Comparison of ENCODE assay signal across 14 cellular contexts in genomic region chr7:27873006-27873295, GRCh38.
"Had no signal": no experiment of that assay in that cellular context is flagged by ENCODE, and none has a peak within 500 bp of the region (broad histone marks: within the 10 kb centered on the region; RNA-seq: fewer than 3 reads in every experiment).

No MANE protein-coding gene starts in this region.

- H3K36me3 ChIP-seq: ascending aorta, breast epithelium had no signal

- ATAC-seq: activated T-cell treated with anti-CD3 and anti-CD28 coated beads, Interleukin-2, amount 50 U/mL, for 72 hours; naive thymus-derived CD8-positive, alpha-beta T cell had no signal

- H3K4me3 ChIP-seq: ascending aorta, breast epithelium had no signal

- DNase-seq: activated CD4-positive, alpha-beta T cell treated with anti-CD3 and anti-CD28 coated beads for 1 hour; activated effector memory CD4-positive, alpha-beta T cell treated with anti-CD3 and anti-CD28 coated beads, Interleukin-2, amount 50 U/mL, for 16 hours; activated naive CD4-positive, alpha-beta T cell treated with anti-CD3 and anti-CD28 coated beads, Interleukin-2, amount 50 U/mL, for 16 hours; activated T-cell treated with anti-CD3 and anti-CD28 coated beads, Interleukin-2, amount 50 U/mL, for 72 hours; effector memory CD4-positive, alpha-beta T cell; head of caudate nucleus; naive thymus-derived CD8-positive, alpha-beta T cell; posterior cingulate gyrus; stimulated activated CD4-positive, alpha-beta T cell treated with anti-CD3 and anti-CD28 coated beads, Interleukin-12 subunit alpha, Interleukin-12 subunit beta, amount 100 ng/mL, for 4 hours; stimulated activated CD4-positive, alpha-beta T cell treated with anti-CD3 and anti-CD28 coated beads, Interleukin-1b, Interleukin-23, amount 100 ng/mL, for 48 hours; stimulated activated CD8-positive, alpha-beta memory T cell treated with anti-CD3 and anti-CD28 coated beads, Interleukin-4, amount 100 ng/mL, for 48 hours; stimulated activated naive CD4-positive, alpha-beta T cell had no signal

- H3K27ac ChIP-seq: ascending aorta, breast epithelium had no signal

- H3K27me3 ChIP-seq: ascending aorta, breast epithelium had no signal

- H3K9me3 ChIP-seq: ascending aorta, breast epithelium had no signal
